Comparison of ENCODE assay signal across 10 cellular contexts in the genomic region with DNA sequence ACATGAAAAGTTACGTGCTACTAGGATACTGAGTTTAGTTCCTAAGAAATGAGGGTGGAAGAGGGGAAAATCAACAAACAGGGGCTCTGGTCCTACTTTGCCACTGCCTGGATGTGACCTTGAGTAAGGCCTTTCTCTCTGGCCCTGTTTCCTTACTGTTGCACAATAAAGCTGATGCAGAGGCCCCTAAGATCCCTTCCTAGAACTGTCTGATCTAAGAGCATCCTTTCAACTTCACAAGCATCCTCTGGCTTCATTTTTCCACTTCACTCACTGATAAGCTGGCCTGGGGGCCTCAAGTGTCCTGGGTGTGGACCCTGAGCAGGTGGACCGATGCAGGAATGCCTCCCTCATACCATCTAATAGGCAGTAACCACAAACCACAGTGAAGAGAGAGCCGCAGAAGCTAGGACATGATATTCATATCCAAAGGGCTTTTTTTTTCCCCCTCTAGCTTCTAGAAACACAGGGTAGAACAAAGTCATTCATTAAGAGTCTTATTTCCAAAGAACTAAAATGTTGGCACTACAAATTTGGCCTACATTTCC. TPM values are rescaled to one million over a fixed set of nuclear protein-coding genes. Genes with fewer than 3 reads are reported as not detected.
DNase-seq lines count a peak whose midpoint lies in the region; ATAC-seq, FAIRE-seq and TF ChIP-seq lines count a peak whose summit lies in the region.
"Had no signal": no experiment of that assay in that cellular context is flagged by ENCODE, and none has a peak within 500 bp of the region (broad histone marks: within the 10 kb centered on the region; RNA-seq: fewer than 3 reads in every experiment).

No MANE protein-coding gene starts in this region.

- no peaks in the 10 kb centered on the region for H3K27me3 Mint-ChIP-seq in activated CD8-positive, alpha-beta T cell treated with anti-CD3 and anti-CD28 coated beads, Interleukin-2, amount 10 ng/mL, durations not matched to agents 7 days and 5 days (ENCODE audit: low read depth)

- WGBS in gastroesophageal sphincter (ENCODE audit: low coverage in 1 of 2), 2 donors: 58 to 78% methylated on average over 2 to 3 of the region's 3 CpGs

- intact Hi-C loops in upper lobe of right lung (cut with DNase I): no loop called here

- peaks cover 81% of the 10 kb centered on the region for H3K36me3 Mint-ChIP-seq in activated CD8-positive, alpha-beta T cell treated with anti-CD3 and anti-CD28 coated beads, Interleukin-2, amount 10 ng/mL, durations not matched to agents 7 days and 5 days (ENCODE audit: low read depth)

- no peak for TF ChIP-seq EP300 in gastroesophageal sphincter (IDR thresholded peaks at IDR 0.05)

- POLR2A ChIA-PET in activated CD8-positive, alpha-beta T cell treated with anti-CD3 and anti-CD28 coated beads, Interleukin-2, amount 10 ng/mL, durations not matched to agents 7 days and 5 days (lab: Charles Lee): interaction anchor here (1.0 kb wide), 1 partner anchor 11 kb away, joined by 3 read pairs; no protein-coding TSS in a partner anchor

- no peaks in the 10 kb centered on the region for H3K9me3 Mint-ChIP-seq in activated CD8-positive, alpha-beta T cell treated with anti-CD3 and anti-CD28 coated beads, Interleukin-2, amount 10 ng/mL, durations not matched to agents 7 days and 5 days (ENCODE audit: insufficient read depth)

- H3K79me2 ChIP-seq in KMS-11 (ENCODE audit: insufficient read depth, low read depth): peaks cover 7% of the 10 kb centered on the region; the same call in 1 of the 2 replicates

- TF ChIP-seq POLR2A in gastroesophageal sphincter (IDR thresholded peaks at IDR 0.05) (no peak), GM12892 (IDR thresholded peaks at IDR 0.05; ENCODE audit: low read depth, low read length) (no peak)

- peaks cover 61% of the 10 kb centered on the region for H3K4me1 Mint-ChIP-seq in activated CD8-positive, alpha-beta T cell treated with anti-CD3 and anti-CD28 coated beads, Interleukin-2, amount 10 ng/mL, durations not matched to agents 7 days and 5 days (ENCODE audit: low read depth)

- CTCF ChIA-PET in activated CD8-positive, alpha-beta T cell treated with anti-CD3 and anti-CD28 coated beads, Interleukin-2, amount 10 ng/mL, durations not matched to agents 7 days and 5 days (lab: Charles Lee): no interaction called here

- H3K4me3 ChIP-seq in KMS-11 (IDR thresholded peaks at IDR 0.05; ENCODE audit: insufficient read depth, low read depth, low read length): no peak overlapping the region
- no peak overlapping the region for H3K4me3 ChIP-seq in gastroesophageal sphincter
- no peak overlapping the region for H3K4me3 ChIP-seq in skeletal muscle tissue (ENCODE audit: low read length in 3 of 3)
- H3K4me3 ChIP-seq in upper lobe of right lung: no peak overlapping the region
- H3K4me3 ChIP-seq: mucosa of descending colon had no signal

- H3K4me2 ChIP-seq in KMS-11: peak overlapping the region; percentile 6; the same call in 1 of the 2 replicates

- H3K27ac Mint-ChIP-seq in activated CD8-positive, alpha-beta T cell treated with anti-CD3 and anti-CD28 coated beads, Interleukin-2, amount 10 ng/mL, durations not matched to agents 7 days and 5 days: peak overlapping the region; percentile 58

- no peak for DNase-seq in activated CD8-positive, alpha-beta T cell treated with anti-CD3 and anti-CD28 coated beads, Interleukin-2, amount 10 ng/mL, durations not matched to agents 7 days and 5 days
- DNase-seq in GM12892 (ENCODE audit: insufficient read length): no peak
- no peak for DNase-seq in Kasumi-1 (lab: John Stamatoyannopoulos, UW)
- no peak for DNase-seq in upper lobe of right lung
- DNase-seq: OCI-M1 had no signal

- H3K9me3 ChIP-seq in gastroesophageal sphincter: no peaks in the 10 kb centered on the region
- H3K9me3 ChIP-seq in skeletal muscle tissue (ENCODE audit: control insufficient read depth in 3 of 3, low read length in 3 of 3): no peaks in the 10 kb centered on the region
- H3K9me3 ChIP-seq in upper lobe of right lung: no peaks in the 10 kb centered on the region
- H3K9me3 ChIP-seq: mucosa of descending colon had no signal

- H3K36me3 ChIP-seq in KMS-11 (ENCODE audit: insufficient read depth) (no peaks in the 10 kb centered on the region), gastroesophageal sphincter (peaks cover 0 to 58% of the 10 kb centered on the region in 2 donors), skeletal muscle tissue (ENCODE audit: control insufficient read depth in 3 of 3, insufficient read depth in 3 of 3, low read length in 3 of 3) (peaks cover 10 to 24% (median 12%) of the 10 kb centered on the region in 3 donors), upper lobe of right lung (peaks cover 64% of the 10 kb centered on the region)

- FAIRE-seq in GM12892 (lab: Jason Lieb, UNC): no peak
- FAIRE-seq: D721Med had no signal

- H3K9ac ChIP-seq in KMS-11: no peak overlapping the region
- peak overlapping the region in 1 of 3 donors; percentile 45 for H3K9ac ChIP-seq in skeletal muscle tissue (ENCODE audit: low read depth in 1 of 3, low read length in 3 of 3)

- H3K4me3 Mint-ChIP-seq in activated CD8-positive, alpha-beta T cell treated with anti-CD3 and anti-CD28 coated beads, Interleukin-2, amount 10 ng/mL, durations not matched to agents 7 days and 5 days: no peak overlapping the region

- no peak overlapping the region for H3K27ac ChIP-seq in KMS-11
- H3K27ac ChIP-seq in gastroesophageal sphincter: peak overlapping the region in 3 of 4 donors; percentile 56 to 75 (median 68)
- H3K27ac ChIP-seq in skeletal muscle tissue (ENCODE audit: low read depth, low read length): peak overlapping the region; percentile 72
- H3K27ac ChIP-seq in upper lobe of right lung: no peak overlapping the region

- peaks cover 34% of the 10 kb centered on the region for H3K4me1 ChIP-seq in KMS-11 (ENCODE audit: low read depth, poor library complexity, severe bottlenecking)
- peaks cover 10 to 71% (median 30%) of the 10 kb centered on the region in 3 donors for H3K4me1 ChIP-seq in gastroesophageal sphincter
- H3K4me1 ChIP-seq in skeletal muscle tissue (ENCODE audit: control insufficient read depth in 3 of 3, insufficient read depth in 3 of 3, low read length in 3 of 3): peaks cover 49 to 52% (median 49%) of the 10 kb centered on the region in 3 donors
- H3K4me1 ChIP-seq in upper lobe of right lung: peaks cover 42% of the 10 kb centered on the region

- H3K27me3 ChIP-seq in KMS-11 (ENCODE audit: insufficient read depth, low read depth) (no peaks in the 10 kb centered on the region), gastroesophageal sphincter (no peaks in the 10 kb centered on the region), skeletal muscle tissue (ENCODE audit: control insufficient read depth in 3 of 3, insufficient read depth in 3 of 3, low read length in 3 of 3) (no peaks in the 10 kb centered on the region), upper lobe of right lung (no peaks in the 10 kb centered on the region)

- ATAC-seq in activated CD8-positive, alpha-beta T cell treated with anti-CD3 and anti-CD28 coated beads, Interleukin-2, amount 10 ng/mL, durations not matched to agents 7 days and 5 days: no peak
- ATAC-seq in gastroesophageal sphincter (peak; percentile 74), upper lobe of right lung (no peak)

- no peaks in the 10 kb centered on the region for H4K20me1 ChIP-seq in KMS-11 (ENCODE audit: insufficient read depth)

- H2AFZ ChIP-seq in KMS-11 (ENCODE audit: low read depth): no peak overlapping the region

- TF ChIP-seq CTCF in KMS-11 (conservative IDR thresholded peaks at IDR 0.05; ENCODE audit: low read depth, low read length): no peak
- TF ChIP-seq CTCF in gastroesophageal sphincter (IDR thresholded peaks at IDR 0.05): no peak
- TF ChIP-seq CTCF in upper lobe of right lung (IDR thresholded peaks at IDR 0.05): no peak

RNA-seq across cellular contexts. Expression of gene FKBP1A, which starts 21.5 kb away (rescaled TPM):
- 100 to 1,000 TPM; 288 to 291 TPM for total RNA-seq in activated CD8-positive, alpha-beta T cell treated with anti-CD3 and anti-CD28 coated beads, Interleukin-2, amount 10 ng/mL, durations not matched to agents 7 days and 5 days
- total RNA-seq in gastroesophageal sphincter (100 to 1,000 TPM in 1 of 4 donors, 10 to 100 TPM in 3; 78.6 to 116 (median 86.8) TPM), skeletal muscle tissue (56.4 TPM), upper lobe of right lung (266 TPM)
- polyA plus RNA-seq in GM12892 (2012; ENCODE audit: missing spikeins): 207 TPM

RNA-seq across cellular contexts. Expression of gene SDCBP2, which starts 42.4 kb away (rescaled TPM):
- total RNA-seq in activated CD8-positive, alpha-beta T cell treated with anti-CD3 and anti-CD28 coated beads, Interleukin-2, amount 10 ng/mL, durations not matched to agents 7 days and 5 days: 1 to 10 TPM; 1.9 to 2.0 TPM
- total RNA-seq in gastroesophageal sphincter (10 to 100 TPM in 1 of 4 donors, 1 to 10 TPM in 3; 1.6 to 17.5 (median 3.5) TPM), skeletal muscle tissue (1.6 TPM), upper lobe of right lung (10.9 TPM)
- polyA plus RNA-seq in GM12892 (2012; ENCODE audit: missing spikeins): 1.1 TPM

Comparison
In these comparisons a context has a peak if more than half of its experiments do, and no peak if none do; other contexts are left out.
1. H3K27ac ChIP-seq: peak in gastroesophageal sphincter (3 of 4) and skeletal muscle tissue (single experiment); none in KMS-11 (single experiment) and upper lobe of right lung (single experiment).